Comparison of ENCODE assay signal across 11 cellular contexts in the genomic region with DNA sequence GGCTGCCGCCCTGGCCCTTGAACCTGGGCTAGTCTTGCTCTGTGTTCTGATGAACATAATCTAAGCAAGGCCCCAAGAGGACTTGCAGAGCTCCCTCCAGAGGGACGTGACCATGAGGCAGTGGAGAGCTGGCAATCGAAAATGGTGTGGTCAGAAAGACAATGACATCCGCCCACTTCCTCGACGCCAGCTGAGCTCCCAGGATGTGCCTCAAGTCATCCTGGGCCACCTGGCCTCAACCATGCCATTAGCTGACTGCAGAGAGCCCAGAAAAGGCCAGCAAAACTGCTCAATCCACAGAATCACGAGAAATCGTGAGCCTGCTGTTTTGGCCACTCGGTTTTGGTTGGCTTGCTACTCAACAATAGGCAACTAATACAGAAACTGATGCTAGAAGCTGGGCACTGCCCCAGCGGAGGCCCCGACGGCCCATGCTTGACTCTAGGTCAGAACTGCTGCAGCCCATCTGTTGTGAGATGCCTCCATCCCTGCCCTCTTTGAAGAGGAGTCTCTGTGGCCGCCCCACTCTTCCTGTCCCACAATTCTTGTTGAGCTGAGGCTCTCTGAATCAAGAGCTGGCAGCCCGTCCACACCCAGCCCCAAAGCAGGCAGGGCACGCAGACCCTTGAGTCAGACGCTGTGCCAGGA. TPM values are rescaled to one million over a fixed set of nuclear protein-coding genes. Genes with fewer than 3 reads are reported as not detected.
A peak's percentile ranks its signal among the peaks of the same experiment; 100 is the strongest.
DNase-seq lines count a peak whose midpoint lies in the region; ATAC-seq, FAIRE-seq and TF ChIP-seq lines count a peak whose summit lies in the region.
"Had no signal": no experiment of that assay in that cellular context is flagged by ENCODE, and none has a peak within 500 bp of the region (broad histone marks: within the 10 kb centered on the region; RNA-seq: fewer than 3 reads in every experiment).

No MANE protein-coding gene starts in this region.

- 47% methylated on average over 16 of the region's 16 CpGs for WGBS in GM12878 (ENCODE audit: insufficient coverage, insufficient replicate concordance, low lambda C conversion rate, missing lambda C conversion rate)

- FAIRE-seq in GM12878 (lab: Jason Lieb, UNC): peak; percentile 88

- POLR2A ChIA-PET in GM12878 (lab: Charles Lee): interaction anchor here (0.7 to 1.7 kb wide), 5 partner anchors 15 to 48 kb away, joined by 3 to 8 read pairs (median 4); no protein-coding TSS in a partner anchor

- RAD21 ChIA-PET in GM12878 (lab: Charles Lee; ENCODE audit: unreplicated experiment): interaction anchor here (0.8 to 1.6 kb wide), 4 partner anchors 20 to 47 kb away, joined by 3 to 9 read pairs (median 4); no protein-coding TSS in a partner anchor

- no peaks in the 10 kb centered on the region for H3K27me3 ChIP-seq in GM06990 (replicated peaks; ENCODE audit: control insufficient read depth, insufficient read depth, low read length)
- H3K27me3 ChIP-seq in GM12878 (replicated peaks in 1 of 2; ENCODE audit: control insufficient read depth in 2 of 2, insufficient read depth in 2 of 2, low read length in 1 of 2): no peaks in the 10 kb centered on the region

- TF ChIP-seq EP300 in GM12878 (IDR thresholded peaks at IDR 0.05; ENCODE audit: borderline replicate concordance in 1 of 2, control insufficient read depth in 1 of 2, low read depth in 2 of 2, low read length in 2 of 2): no peak; a peak in 1 of 4 replicates

- no TSS peak for BruUV-seq in GM12878 (replicated peaks; lab: Mats Ljungman, UMichigan)

- intact Hi-C loops in GM12878 (cut with micrococcal nuclease; ENCODE audit: unreplicated experiment): no loop called here

- peak; percentile 58 for ATAC-seq in GM19455 (IDR thresholded peaks at IDR 0.05; ENCODE audit: unreplicated experiment)
- peak; percentile 59 for ATAC-seq in HG03095 (IDR thresholded peaks at IDR 0.05; ENCODE audit: unreplicated experiment)
- peak; percentile 67 for ATAC-seq in GM12878

- SMC1A ChIA-PET in GM12878 (lab: Charles Lee; ENCODE audit: uncharacterized antibody, unreplicated experiment): interaction anchor here (0.6 to 1.6 kb wide), 10 partner anchors 9 to 130 kb away, joined by 3 to 9 read pairs (median 4); no protein-coding TSS in a partner anchor

- CTCF ChIA-PET in GM12878 (lab: Yijun Ruan, JAX): interaction anchor here (1.2 kb wide), 1 partner anchor 9 kb away, joined by 3 read pairs; no protein-coding TSS in a partner anchor

- H3K4me2 ChIP-seq in GM12878 (ENCODE audit: control insufficient read depth, insufficient read depth): peak overlapping the region; percentile 76
- H3K4me2 ChIP-seq: SK-N-SH had no signal

- no peak overlapping the region for H2AFZ ChIP-seq in GM12878 (ENCODE audit: control insufficient read depth, low read depth, low read length)

- no peaks in the 10 kb centered on the region; the same call in 1 of the 2 replicates for H3K36me3 ChIP-seq in GM06990 (ENCODE audit: control insufficient read depth, insufficient read depth, low read length)
- H3K36me3 ChIP-seq in GM12878 (ENCODE audit: control insufficient read depth in 2 of 2, insufficient read depth in 2 of 2, low read length in 1 of 2): no peaks in the 10 kb centered on the region

- H3K4me3 ChIP-seq in GM06990 (replicated peaks; ENCODE audit: low read depth, low read length) (no peak overlapping the region), GM12878 (peak overlapping the region; percentile 1; the same call in 1 of the 2 replicates)

- peak overlapping the region; percentile 30; the same call in 1 of the 2 replicates for H3K9ac ChIP-seq in GM12878 (ENCODE audit: control insufficient read depth, insufficient read depth, low read length)
- H3K9ac ChIP-seq: SK-N-SH had no signal

- peaks cover 11% of the 10 kb centered on the region; the same call in 1 of the 2 replicates for H4K20me1 ChIP-seq in GM12878 (ENCODE audit: control insufficient read depth, insufficient read depth)

- TF ChIP-seq CTCF in GM06990 (IDR thresholded peaks at IDR 0.05; ENCODE audit: insufficient read depth, low read length, poor library complexity, severe bottlenecking) (peak; percentile 4), GM12878 (IDR thresholded peaks at IDR 0.05 in 2 of 3, conservative IDR thresholded peaks at IDR 0.05 in 1 of 3; ENCODE audit: control insufficient read depth in 2 of 3, extremely low read depth in 1 of 3, insufficient read depth in 1 of 3, low read depth in 3 of 3, low read length in 3 of 3) (0 out of 6 replicates have a peak, but pooled peaks of 1 of the 3 experiments have one; percentile 2)

- TF ChIP-seq POLR2A in GM12878 (IDR thresholded peaks at IDR 0.05; ENCODE audit: low read depth, low read length): no peak

- no peak for TF ChIP-seq RAD21 in GM12878 (IDR thresholded peaks at IDR 0.05; ENCODE audit: insufficient read depth, low read depth, low read length)

- H3K4me1 ChIP-seq in GM12878 (ENCODE audit: control insufficient read depth, insufficient read depth, low read length): peaks cover 67% of the 10 kb centered on the region

- H3K9me3 ChIP-seq in GM12878 (replicated peaks; ENCODE audit: control insufficient read depth, insufficient read depth, low read length): no peaks in the 10 kb centered on the region
- H3K9me3 ChIP-seq: SK-N-SH had no signal

- peak overlapping the region; percentile 62 for H3K27ac ChIP-seq in GM12878 (ENCODE audit: control insufficient read depth, insufficient read depth)

- DNase-seq in GM06990 (ENCODE audit: extremely low read depth, insufficient read length): peak; percentile 65
- DNase-seq in GM12878 (ENCODE audit: low read depth, low spot score): peak; percentile 63
- DNase-seq in COR-L47 (lab: John Stamatoyannopoulos, UW): no peak
- no peak for DNase-seq in hepatic stellate cell (ENCODE audit: low spot score)
- DNase-seq in mesenteric fat pad (ENCODE audit: low spot score): no peak
- DNase-seq in germinal center (ENCODE audit: low spot score): no peak
- DNase-seq: midbrain, NCI-H187, SK-N-SH had no signal

- in situ Hi-C loops in GM12878 (cut with MboI): no loop called here

- H3K79me2 ChIP-seq in GM12878 (ENCODE audit: control insufficient read depth, insufficient read depth, low read length): peaks cover 96% of the 10 kb centered on the region

TF ChIP-seq in GM12878, 131 proteins besides CTCF, POLR2A, EP300 and RAD21 (continues in another document):
- TF ChIP-seq IRF4 (IDR thresholded peaks at IDR 0.05; ENCODE audit: low read depth, low read length): 0 out of 2 replicates have a peak, but pooled peaks have one; percentile 8
- peak; percentile 67 for TF ChIP-seq IKZF1 (conservative IDR thresholded peaks at IDR 0.05)
- TF ChIP-seq, protein P1, sequence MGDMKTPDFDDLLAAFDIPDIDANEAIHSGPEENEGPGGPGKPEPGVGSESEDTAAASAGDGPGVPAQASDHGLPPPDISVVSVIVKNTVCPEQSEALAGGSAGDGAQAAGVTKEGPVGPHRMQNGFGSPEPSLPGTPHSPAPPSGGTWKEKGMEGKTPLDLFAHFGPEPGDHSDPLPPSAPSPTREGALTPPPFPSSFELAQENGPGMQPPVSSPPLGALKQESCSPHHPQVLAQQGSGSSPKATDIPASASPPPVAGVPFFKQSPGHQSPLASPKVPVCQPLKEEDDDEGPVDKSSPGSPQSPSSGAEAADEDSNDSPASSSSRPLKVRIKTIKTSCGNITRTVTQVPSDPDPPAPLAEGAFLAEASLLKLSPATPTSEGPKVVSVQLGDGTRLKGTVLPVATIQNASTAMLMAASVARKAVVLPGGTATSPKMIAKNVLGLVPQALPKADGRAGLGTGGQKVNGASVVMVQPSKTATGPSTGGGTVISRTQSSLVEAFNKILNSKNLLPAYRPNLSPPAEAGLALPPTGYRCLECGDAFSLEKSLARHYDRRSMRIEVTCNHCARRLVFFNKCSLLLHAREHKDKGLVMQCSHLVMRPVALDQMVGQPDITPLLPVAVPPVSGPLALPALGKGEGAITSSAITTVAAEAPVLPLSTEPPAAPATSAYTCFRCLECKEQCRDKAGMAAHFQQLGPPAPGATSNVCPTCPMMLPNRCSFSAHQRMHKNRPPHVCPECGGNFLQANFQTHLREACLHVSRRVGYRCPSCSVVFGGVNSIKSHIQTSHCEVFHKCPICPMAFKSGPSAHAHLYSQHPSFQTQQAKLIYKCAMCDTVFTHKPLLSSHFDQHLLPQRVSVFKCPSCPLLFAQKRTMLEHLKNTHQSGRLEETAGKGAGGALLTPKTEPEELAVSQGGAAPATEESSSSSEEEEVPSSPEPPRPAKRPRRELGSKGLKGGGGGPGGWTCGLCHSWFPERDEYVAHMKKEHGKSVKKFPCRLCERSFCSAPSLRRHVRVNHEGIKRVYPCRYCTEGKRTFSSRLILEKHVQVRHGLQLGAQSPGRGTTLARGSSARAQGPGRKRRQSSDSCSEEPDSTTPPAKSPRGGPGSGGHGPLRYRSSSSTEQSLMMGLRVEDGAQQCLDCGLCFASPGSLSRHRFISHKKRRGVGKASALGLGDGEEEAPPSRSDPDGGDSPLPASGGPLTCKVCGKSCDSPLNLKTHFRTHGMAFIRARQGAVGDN (IDR thresholded peaks at IDR 0.05): peak; percentile 88
- TF ChIP-seq BHLHE40 (IDR thresholded peaks at IDR 0.05; ENCODE audit: borderline replicate concordance in 1 of 2, low read depth in 2 of 2, low read length in 1 of 2): peak; percentile 14 to 63; a peak in 3 of 4 replicates

RNA-seq across cellular contexts. Expression of a gene that starts 53.3 kb away (rescaled TPM):
- 91.0 and 96.5 TPM in 2 replicates for total RNA-seq in GM12878 (2013; cell fraction: nucleolus; rRNA removed)
- total RNA-seq in GM12878 (2014; rRNA removed) (52.2 and 61.7 TPM in 2 replicates), GM12878 (2014; rRNA removed; fragmentation: Illumina TruSeq; extraction: Trizol) (66.3 and 68.6 TPM in 2 replicates), GM12878 (2021) (87.0 and 88.1 TPM in 2 replicates), mesenteric fat pad (62.7 TPM)
- polyA plus RNA-seq in GM12878 (2011; ENCODE audit: low read depth): 66.2 TPM
- polyA plus RNA-seq in GM12878 (2011; rRNA removed) (56.7 and 70.4 TPM in 2 replicates), GM12878 (2014; fragmentation: Illumina TruSeq; extraction: Trizol) (115 and 132 TPM in 2 replicates), GM12878 (2014; fragmentation: Nextera tagmentation; extraction: Ambion mirVana) (10 to 100 TPM in 1 of 2 experiments, 1 to 10 TPM in 1; 9.9 to 19.1 TPM), GM12878 (2014; rRNA removed) (49.5 and 53.6 TPM in 2 replicates), GM12878 (2016; fragmentation: Nextera tagmentation; extraction: Ambion mirVana) (1 to 10 TPM; 7.5 to 8.2 TPM)
- 43.2 and 61.8 TPM in 2 replicates for polyA plus RNA-seq in GM12878 (2011; cell fraction: cytosol; rRNA removed)
- 59.5 and 64.2 TPM in 2 replicates for polyA plus RNA-seq in GM12878 (2011; cell fraction: nucleus; rRNA removed)
- 87.5 and 98.1 TPM in 2 replicates for polyA plus RNA-seq in GM12878 (2012)
- polyA minus RNA-seq in GM12878 (2011; rRNA and poly(A)+ RNA removed): 30.6 and 38.6 TPM in 2 replicates
- polyA minus RNA-seq in GM12878 (2011; cell fraction: cytosol; rRNA and poly(A)+ RNA removed): 15.6 and 23.4 TPM in 2 replicates
- 29.5 and 49.8 TPM in 2 replicates for polyA minus RNA-seq in GM12878 (2011; cell fraction: nucleus; rRNA and poly(A)+ RNA removed)

Comparison
In these comparisons a context has a peak if more than half of its experiments do, and no peak if none do; other contexts are left out.
1. DNase-seq: peak in GM06990 (single experiment) and GM12878 (single experiment); none in COR-L47 (single experiment), hepatic stellate cell (single experiment), mesenteric fat pad (single experiment) and germinal center (single experiment).
2. Peak in every context shown above with its lines, with median percentiles within 50 percentile points of each other: ATAC-seq.